8 cellular contexts compared by ENCODE assay signal in genomic region chr14:54488646-54489317, GRCh38. TPM values are rescaled to one million over a fixed set of nuclear protein-coding genes. Genes with fewer than 3 reads are reported as not detected.
DNase-seq lines count a peak whose midpoint lies in the region; ATAC-seq and TF ChIP-seq lines count a peak whose summit lies in the region.

Gene GMFB, minus strand, starts transcription at chr14:54488980. Its CDS starts 53 bp downstream, at chr14:54488927.

- no peaks in the 10 kb centered on the region for H3K9me3 ChIP-seq in cardiac muscle cell (ENCODE audit: low read depth)

- H3K27ac Mint-ChIP-seq in activated naive CD8-positive, alpha-beta T cell treated with anti-CD3 and anti-CD28 coated beads, Interleukin-2, amount 50 U/mL, for 24 hours = peak within 1 kb of the TSS; percentile 92
- peak within 1 kb of the TSS; percentile 96 for H3K27ac Mint-ChIP-seq in type B pancreatic cell

- peak within 1 kb of the TSS; percentile 89 for H3K4me3 Mint-ChIP-seq in activated naive CD8-positive, alpha-beta T cell treated with anti-CD3 and anti-CD28 coated beads, Interleukin-2, amount 50 U/mL, for 24 hours
- H3K4me3 Mint-ChIP-seq in type B pancreatic cell = peak within 1 kb of the TSS; percentile 86

- DNase-seq in NCI-H1417 treated with DMSO at 0.1 percent for 48 hours (lab: John Stamatoyannopoulos, UW) (peak; percentile 84), SW480 (ENCODE audit: low spot score) (peak; percentile 91), cardiac muscle cell (ENCODE audit: low read depth in 1 of 2, low spot score in 1 of 2) (peak; percentile 93 to 97), pons (ENCODE audit: low spot score) (peak; percentile 77), type B pancreatic cell (ENCODE audit: extremely low spot score, unreplicated experiment) (peak; percentile 90)
- DNase-seq in activated naive CD8-positive, alpha-beta T cell treated with anti-CD3 and anti-CD28 coated beads, Interleukin-2, amount 50 U/mL, for 24 hours = peak; percentile 89

- H3K36me3 ChIP-seq in cardiac muscle cell = no peaks in the 10 kb centered on the region

- H3K4me1 Mint-ChIP-seq in activated naive CD8-positive, alpha-beta T cell treated with anti-CD3 and anti-CD28 coated beads, Interleukin-2, amount 50 U/mL, for 24 hours = peaks cover 55% of the 10 kb centered on the region
- H3K4me1 Mint-ChIP-seq in type B pancreatic cell (ENCODE audit: unreplicated experiment) = peaks cover 40% of the 10 kb centered on the region

- TF ChIP-seq CTCF in GM12875 (IDR thresholded peaks at IDR 0.05; ENCODE audit: borderline replicate concordance, insufficient read depth, low read depth, low read length) (peak; percentile 16; the same call in 1 of the 2 replicates), cardiac muscle cell (IDR thresholded peaks at IDR 0.05; ENCODE audit: low read depth, low read length) (peak; percentile 61), type B pancreatic cell (conservative IDR thresholded peaks at IDR 0.05) (peak; percentile 61)

- H3K27me3 ChIP-seq in cardiac muscle cell = no peaks in the 10 kb centered on the region

- H3K36me3 Mint-ChIP-seq in activated naive CD8-positive, alpha-beta T cell treated with anti-CD3 and anti-CD28 coated beads, Interleukin-2, amount 50 U/mL, for 24 hours (ENCODE audit: low read depth) = peaks cover 13% of the 10 kb centered on the region
- H3K36me3 Mint-ChIP-seq in type B pancreatic cell = peaks cover 12% of the 10 kb centered on the region

- H3K4me3 ChIP-seq in GM12875 (ENCODE audit: low read depth, low read length) (peak within 1 kb of the TSS; percentile 97), cardiac muscle cell (peak within 1 kb of the TSS; percentile 89)

- peaks cover 4% of the 10 kb centered on the region for H3K27me3 Mint-ChIP-seq in activated naive CD8-positive, alpha-beta T cell treated with anti-CD3 and anti-CD28 coated beads, Interleukin-2, amount 50 U/mL, for 24 hours
- H3K27me3 Mint-ChIP-seq in type B pancreatic cell = no peaks in the 10 kb centered on the region

- H3K27ac ChIP-seq in cardiac muscle cell = peak within 1 kb of the TSS; percentile 86

- H3K4me1 ChIP-seq in cardiac muscle cell (ENCODE audit: low read depth) = peaks cover 17% of the 10 kb centered on the region

- no peaks in the 10 kb centered on the region for H3K9me3 Mint-ChIP-seq in activated naive CD8-positive, alpha-beta T cell treated with anti-CD3 and anti-CD28 coated beads, Interleukin-2, amount 50 U/mL, for 24 hours
- H3K9me3 Mint-ChIP-seq in type B pancreatic cell = no peaks in the 10 kb centered on the region

- peak; percentile 95 for ATAC-seq in HG02798 (IDR thresholded peaks at IDR 0.05; ENCODE audit: poor library complexity, unreplicated experiment)
- peak; percentile 94 for ATAC-seq in activated naive CD8-positive, alpha-beta T cell treated with anti-CD3 and anti-CD28 coated beads, Interleukin-2, amount 50 U/mL, for 24 hours

RNA-seq across cellular contexts. Expression of gene GMFB, which starts in this region (rescaled TPM):
- 26.7 and 60.3 TPM in 2 replicates for total RNA-seq in cardiac muscle cell
- 38.1 and 45.0 TPM in 2 replicates for polyA plus RNA-seq in cardiac muscle cell
- 43.4 and 48.8 TPM in 2 replicates for total RNA-seq in type B pancreatic cell (ENCODE audit: low replicate concordance)

Comparison
In these comparisons a context has a peak if more than half of its experiments do, and no peak if none do; other contexts are left out.
1. Peak in every context shown above with its lines: DNase-seq, ATAC-seq, H3K4me3 ChIP-seq and H3K27ac ChIP-seq.